Comparison of ENCODE assay signal across 16 cellular contexts in the genomic region with DNA sequence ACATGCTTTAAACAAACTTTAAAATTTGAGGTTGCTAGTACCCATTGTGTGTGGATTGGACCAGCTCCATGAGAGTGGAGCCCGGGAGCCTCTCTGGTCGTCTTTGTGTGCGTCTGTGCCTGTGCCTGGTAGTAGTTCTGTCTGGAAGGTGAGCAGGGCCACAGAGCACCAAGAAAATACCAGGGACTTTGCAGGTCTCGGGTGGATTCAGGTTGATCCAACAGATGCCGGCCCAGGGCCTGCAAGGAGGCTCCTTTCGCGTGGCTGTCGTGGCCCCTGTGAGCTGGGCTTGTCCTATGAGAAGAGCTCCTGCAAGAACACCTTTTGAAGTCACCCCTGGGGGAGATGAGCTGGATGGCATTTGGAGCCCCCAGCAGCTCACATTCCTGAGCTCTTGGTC. TPM values are rescaled to one million over a fixed set of nuclear protein-coding genes. Genes with fewer than 3 reads are reported as not detected.
DNase-seq lines count a peak whose midpoint lies in the region; ATAC-seq and TF ChIP-seq lines count a peak whose summit lies in the region.
"Had no signal": no experiment of that assay in that cellular context is flagged by ENCODE, and none has a peak within 500 bp of the region (broad histone marks: within the 10 kb centered on the region; RNA-seq: fewer than 3 reads in every experiment).

No MANE protein-coding gene starts in this region.

- H3K9me3 ChIP-seq in left ventricle myocardium inferior (replicated peaks) (no peaks in the 10 kb centered on the region), osteoblast (ENCODE audit: low read depth, low read length) (no peaks in the 10 kb centered on the region), vagina (no peaks in the 10 kb centered on the region), colonic mucosa (no peaks in the 10 kb centered on the region)

- H3K4me1 ChIP-seq in left ventricle myocardium inferior = peaks cover 63% of the 10 kb centered on the region
- H3K4me1 ChIP-seq in osteoblast (ENCODE audit: insufficient read depth, low read length) = peaks cover 19% of the 10 kb centered on the region
- H3K4me1 ChIP-seq in vagina = peaks cover 76% of the 10 kb centered on the region
- H3K4me1 ChIP-seq in colonic mucosa = no peaks in the 10 kb centered on the region

- H3K27ac ChIP-seq in left ventricle myocardium inferior (replicated peaks) (peak overlapping the region; percentile 74), cingulate gyrus (ENCODE audit: low read depth, low read length) (peak overlapping the region; percentile 56), osteoblast (ENCODE audit: low read depth, low read length) (peak overlapping the region; percentile 53), vagina (peak overlapping the region; percentile 82), colonic mucosa (no peak overlapping the region)

- H3K36me3 ChIP-seq in left ventricle myocardium inferior (no peaks in the 10 kb centered on the region), osteoblast (ENCODE audit: insufficient read depth, low read length) (no peaks in the 10 kb centered on the region), vagina (no peaks in the 10 kb centered on the region), colonic mucosa (no peaks in the 10 kb centered on the region)

- no peak for ATAC-seq in left ventricle myocardium superior
- no peak for ATAC-seq in GM18498 (IDR thresholded peaks at IDR 0.05; ENCODE audit: unreplicated experiment)
- ATAC-seq: T-cell had no signal

- H3K27me3 ChIP-seq in left ventricle myocardium inferior (ENCODE audit: low read depth) (no peaks in the 10 kb centered on the region), osteoblast (ENCODE audit: insufficient read depth, low read length) (no peaks in the 10 kb centered on the region), vagina (no peaks in the 10 kb centered on the region), colonic mucosa (no peaks in the 10 kb centered on the region)

- intact Hi-C loops in left ventricle myocardium inferior (cut with micrococcal nuclease) (no loop called here), left ventricle myocardium superior (cut with micrococcal nuclease) (no loop called here), vagina (cut with DNase I) (no loop called here), colonic mucosa (cut with DNase I) (no loop called here)

- peak overlapping the region; percentile 37 for H3K4me2 ChIP-seq in osteoblast (ENCODE audit: insufficient read depth, low read length)

- TF ChIP-seq POLR2A in vagina (IDR thresholded peaks at IDR 0.05) = no peak

- DNase-seq in left ventricle myocardium inferior (no peak), left ventricle myocardium superior (no peak), osteoblast (ENCODE audit: insufficient read length, low spot score, missing footprints) (peak; percentile 90), vagina (ENCODE audit: extremely low spot score in 2 of 2) (no peak), colonic mucosa (no peak), putamen (ENCODE audit: low spot score) (no peak)
- DNase-seq: activated CD4-positive, alpha-beta T cell treated with anti-CD3 and anti-CD28 coated beads, Interleukin-2, amount 50 U/mL, for 4 hours; activated naive CD4-positive, alpha-beta T cell treated with anti-CD3 and anti-CD28 coated beads for 36 hours; CD4-positive, CD25-positive, alpha-beta regulatory T cell; KG1; mesendoderm; NCI-H2029 treated with DMSO at 0.1 percent for 48 hours; retina; T-cell had no signal

- H3K4me3 ChIP-seq in left ventricle myocardium inferior (no peak overlapping the region), osteoblast (ENCODE audit: insufficient read depth, low read length) (no peak overlapping the region), vagina (no peak overlapping the region), colonic mucosa (no peak overlapping the region)

- H2AFZ ChIP-seq in osteoblast (ENCODE audit: low read length) = no peak overlapping the region

- TF ChIP-seq CTCF in left ventricle myocardium inferior (IDR thresholded peaks at IDR 0.05; ENCODE audit: borderline replicate concordance) (no peak), osteoblast (IDR thresholded peaks at IDR 0.05; ENCODE audit: extremely low read depth, low read depth, low read length) (no peak), vagina (IDR thresholded peaks at IDR 0.05) (no peak), colonic mucosa (IDR thresholded peaks at IDR 0.05) (no peak)

- no peaks in the 10 kb centered on the region for H3K79me2 ChIP-seq in osteoblast (ENCODE audit: insufficient read depth, low read length)

- no peak overlapping the region for H3K9ac ChIP-seq in colonic mucosa (ENCODE audit: low read depth in 2 of 2, low read length in 2 of 2)

- no peaks in the 10 kb centered on the region for H4K20me1 ChIP-seq in osteoblast (ENCODE audit: insufficient read depth, low read length)

RNA-seq across cellular contexts. Expression of gene COL18A1, which starts 28.3 kb away (rescaled TPM):
- total RNA-seq in left ventricle myocardium inferior (66.5 TPM), left ventricle myocardium superior (52.4 TPM), osteoblast (8.3 and 8.8 TPM in 2 replicates), vagina (86.7 TPM), colonic mucosa (10 to 100 TPM in 1 of 2 donors, 1 to 10 TPM in 1; 8.4 to 22.3 TPM)
